In genomic region chr2:68771211-68771721, GRCh38 we compare ENCODE assay signal across 11 cellular contexts. TPM values are rescaled to one million over a fixed set of nuclear protein-coding genes. Genes with fewer than 3 reads are reported as not detected.
DNase-seq lines count a peak whose midpoint lies in the region; ATAC-seq and TF ChIP-seq lines count a peak whose summit lies in the region.
"Had no signal": no experiment of that assay in that cellular context is flagged by ENCODE, and none has a peak within 500 bp of the region (broad histone marks: within the 10 kb centered on the region; RNA-seq: fewer than 3 reads in every experiment).

No MANE protein-coding gene starts in this region.

- H2BK12ac ChIP-seq in mesenchymal stem cell (ENCODE audit: low read length in 2 of 2): peak overlapping the region; percentile 46 to 87

- H3K4me3 Mint-ChIP-seq in MCF 10A (ENCODE audit: unreplicated experiment): no peak overlapping the region
- peak overlapping the region; percentile 94 for H3K4me3 Mint-ChIP-seq in central memory CD8-positive, alpha-beta T cell

- no peak overlapping the region for H4K91ac ChIP-seq in mesenchymal stem cell (ENCODE audit: low read length)

- peak overlapping the region in 1 of 2 experiments; percentile 2 for H3K14ac ChIP-seq in mesenchymal stem cell (ENCODE audit: low read length in 2 of 2)

- peak overlapping the region; percentile 49 to 71 for H3K18ac ChIP-seq in mesenchymal stem cell (ENCODE audit: low read depth in 1 of 2, low read length in 2 of 2)

- H3K27me3 ChIP-seq in breast epithelium: no peaks in the 10 kb centered on the region
- peaks cover 0 to 6% of the 10 kb centered on the region in 2 experiments for H3K27me3 ChIP-seq in mesenchymal stem cell (ENCODE audit: control insufficient read depth in 1 of 2, insufficient read depth in 1 of 2, low read length in 2 of 2)
- no peaks in the 10 kb centered on the region for H3K27me3 ChIP-seq in upper lobe of right lung

- H3K9me3 ChIP-seq in breast epithelium (no peaks in the 10 kb centered on the region), mesenchymal stem cell (ENCODE audit: control insufficient read depth, low read length) (no peaks in the 10 kb centered on the region), upper lobe of right lung (no peaks in the 10 kb centered on the region)

- TF ChIP-seq CTCF in breast epithelium (IDR thresholded peaks at IDR 0.05): no peak
- no peak for TF ChIP-seq CTCF in MCF 10A (IDR thresholded peaks at IDR 0.05; ENCODE audit: unreplicated experiment)
- no peak for TF ChIP-seq CTCF in upper lobe of right lung (IDR thresholded peaks at IDR 0.05)

- CTCF ChIA-PET in MCF 10A (lab: Yijun Ruan, JAX): interaction anchor here (0.6 to 1.4 kb wide), 3 partner anchors 16 to 156 kb away, joined by 3 to 6 read pairs (median 3); no protein-coding TSS in a partner anchor

- H3K4me3 ChIP-seq in breast epithelium (no peak overlapping the region), mesenchymal stem cell (ENCODE audit: insufficient read depth in 1 of 2, low read depth in 1 of 2, low read length in 2 of 2) (no peak overlapping the region), upper lobe of right lung (no peak overlapping the region)

- no peak overlapping the region for H2BK5ac ChIP-seq in mesenchymal stem cell (ENCODE audit: low read depth, low read length, poor library complexity, severe bottlenecking)

- no peak overlapping the region for H2AFZ ChIP-seq in mesenchymal stem cell (ENCODE audit: low read depth, low read length)

- H3K36me3 ChIP-seq in breast epithelium (no peaks in the 10 kb centered on the region), mesenchymal stem cell (ENCODE audit: control insufficient read depth in 1 of 2, insufficient read depth in 2 of 2, low read depth in 1 of 2, low read length in 2 of 2) (peaks cover 0 to 2% of the 10 kb centered on the region in 2 experiments), upper lobe of right lung (no peaks in the 10 kb centered on the region)

- peak overlapping the region; percentile 6 for H2BK120ac ChIP-seq in mesenchymal stem cell (ENCODE audit: low read depth, low read length)

- H4K8ac ChIP-seq in mesenchymal stem cell (ENCODE audit: low read length): peak overlapping the region; percentile 32

- no TSS peak for BruUV-seq in MCF 10A (replicated peaks; lab: Mats Ljungman, UMichigan)

- H3K79me1 ChIP-seq in mesenchymal stem cell (replicated peaks; ENCODE audit: low read length, poor library complexity, severe bottlenecking): no peaks in the 10 kb centered on the region

- no peaks in the 10 kb centered on the region for H3K36me3 Mint-ChIP-seq in MCF 10A (ENCODE audit: insufficient read depth, unreplicated experiment)
- H3K36me3 Mint-ChIP-seq in central memory CD8-positive, alpha-beta T cell (ENCODE audit: insufficient read depth): peaks cover 29% of the 10 kb centered on the region

- H3K4me1 Mint-ChIP-seq in MCF 10A (ENCODE audit: insufficient read depth, unreplicated experiment): peaks cover 13% of the 10 kb centered on the region
- peaks cover 96% of the 10 kb centered on the region for H3K4me1 Mint-ChIP-seq in central memory CD8-positive, alpha-beta T cell

- H3K23ac ChIP-seq in mesenchymal stem cell (ENCODE audit: low read length in 2 of 2): no peak overlapping the region

- H3K4me2 ChIP-seq in mesenchymal stem cell (ENCODE audit: low read length, poor library complexity, severe bottlenecking): no peak overlapping the region

- intact Hi-C loops in breast epithelium (cut with DNase I; ENCODE audit: low total_unique reads) (no loop called here), MCF 10A (cut with micrococcal nuclease) (no loop called here), upper lobe of right lung (cut with DNase I) (loop anchor here (10.0 kb wide), 1 partner anchor 54 kb away; no protein-coding TSS in a partner anchor)

- no peak overlapping the region for H3K9ac ChIP-seq in mesenchymal stem cell (ENCODE audit: low read length)

- POLR2A ChIA-PET in MCF 10A (lab: Yijun Ruan, JAX): no interaction called here

- H3K27ac ChIP-seq in breast epithelium: peak overlapping the region; percentile 22 to 69
- no peak overlapping the region for H3K27ac ChIP-seq in mesenchymal stem cell (ENCODE audit: low read length, poor library complexity, severe bottlenecking)
- peak overlapping the region; percentile 75 for H3K27ac ChIP-seq in upper lobe of right lung

- no peak for TF ChIP-seq POLR2A in breast epithelium (IDR thresholded peaks at IDR 0.05)

- no peak overlapping the region for H2AK5ac ChIP-seq in mesenchymal stem cell (ENCODE audit: low read length, severe bottlenecking)

- H3K4me1 ChIP-seq in breast epithelium: no peaks in the 10 kb centered on the region
- no peaks in the 10 kb centered on the region for H3K4me1 ChIP-seq in mesenchymal stem cell (ENCODE audit: control insufficient read depth, insufficient read depth, low read depth, low read length)
- peaks cover 66% of the 10 kb centered on the region for H3K4me1 ChIP-seq in upper lobe of right lung

- DNase-seq in breast epithelium (ENCODE audit: low spot score in 2 of 2) (no peak), MCF 10A (ENCODE audit: unreplicated experiment) (no peak), mesenchymal stem cell (peak; percentile 78), upper lobe of right lung (no peak), NCI-H510A (lab: John Stamatoyannopoulos, UW) (no peak)
- DNase-seq in central memory CD8-positive, alpha-beta T cell (ENCODE audit: low spot score in 2 of 2): no peak
- DNase-seq: midbrain, PC-3 had no signal

- peak overlapping the region; percentile 77 for H2BK15ac ChIP-seq in mesenchymal stem cell (ENCODE audit: low read depth, poor library complexity, severe bottlenecking)

- H3K9me3 Mint-ChIP-seq in MCF 10A (ENCODE audit: unreplicated experiment): no peaks in the 10 kb centered on the region
- H3K9me3 Mint-ChIP-seq in central memory CD8-positive, alpha-beta T cell: no peaks in the 10 kb centered on the region

- ATAC-seq in central memory CD8-positive, alpha-beta T cell (replicated peaks; ENCODE audit: extremely low read depth, poor library complexity, severe bottlenecking): peak; percentile 20
- ATAC-seq in upper lobe of right lung (no peak), GM18867 (IDR thresholded peaks at IDR 0.05; ENCODE audit: unreplicated experiment) (no peak), GM18907 (IDR thresholded peaks at IDR 0.05; ENCODE audit: unreplicated experiment) (no peak)
- ATAC-seq: PC-3 had no signal

- 71% methylated on average over 3 of the region's 3 CpGs for WGBS in mesenchymal stem cell

- no peak overlapping the region for H3K4ac ChIP-seq in mesenchymal stem cell (ENCODE audit: low read depth in 1 of 2, low read length in 2 of 2)

- no peak overlapping the region for H3K27ac Mint-ChIP-seq in MCF 10A (ENCODE audit: low read depth, unreplicated experiment)
- peak overlapping the region; percentile 97 for H3K27ac Mint-ChIP-seq in central memory CD8-positive, alpha-beta T cell (ENCODE audit: low read depth)

- no peaks in the 10 kb centered on the region for H3K27me3 Mint-ChIP-seq in MCF 10A (ENCODE audit: insufficient read depth, unreplicated experiment)
- no peaks in the 10 kb centered on the region for H3K27me3 Mint-ChIP-seq in central memory CD8-positive, alpha-beta T cell

RNA-seq across cellular contexts. Expression of gene ARHGAP25, which starts 36.7 kb away (rescaled TPM):
- 10 to 100 TPM in 1 of 3 donors, 1 to 10 TPM in 2; 7.8 to 10.8 (median 9.5) TPM for total RNA-seq in breast epithelium
- total RNA-seq in MCF 10A (2022): 0.93 TPM in 2 replicates
- 0.62 TPM for polyA plus RNA-seq in mesenchymal stem cell (2013, experiment 1 of 2)
- 0.45 TPM for polyA plus RNA-seq in mesenchymal stem cell (2013, experiment 2 of 2)
- total RNA-seq in upper lobe of right lung: 31.8 TPM
- total RNA-seq: PC-3 had no signal
- polyA plus RNA-seq: BJ had no signal
